Comparison of ENCODE assay signal across 15 cellular contexts in genomic region chr2:25955869-25956535, GRCh38. TPM values are rescaled to one million over a fixed set of nuclear protein-coding genes. Genes with fewer than 3 reads are reported as not detected.
DNase-seq lines count a peak whose midpoint lies in the region; ATAC-seq and TF ChIP-seq lines count a peak whose summit lies in the region.
"Had no signal": no experiment of that assay in that cellular context is flagged by ENCODE, and none has a peak within 500 bp of the region (broad histone marks: within the 10 kb centered on the region; RNA-seq: fewer than 3 reads in every experiment).

No MANE protein-coding gene starts in this region.

- H2AK5ac ChIP-seq in neuronal stem cell (ENCODE audit: low read depth, low read length), result no peak overlapping the region

- H3K9me3 ChIP-seq in DND-41 (ENCODE audit: insufficient read depth, low read length, severe bottlenecking) (no peaks in the 10 kb centered on the region), OCI-LY3 (ENCODE audit: insufficient read depth, low read length) (no peaks in the 10 kb centered on the region), neuronal stem cell (replicated peaks in 1 of 2; ENCODE audit: control insufficient read depth in 2 of 2, insufficient read depth in 1 of 2, low read depth in 1 of 2, low read length in 2 of 2) (no peaks in the 10 kb centered on the region)
- H3K9me3 ChIP-seq: heart left ventricle, Peyer's patch had no signal

- no CpG with 5 or more reads among the region's 7 CpGs for WGBS in neuronal stem cell (ENCODE audit: extremely low coverage in 2 of 2, insufficient read length in 2 of 2, insufficient replicate concordance in 1 of 2), 2 donors

- H3K4me3 ChIP-seq in DND-41 (ENCODE audit: low read depth in 1 of 2, low read length in 2 of 2) (no peak overlapping the region), GM12875 (ENCODE audit: low read depth, low read length) (no peak overlapping the region), OCI-LY3 (ENCODE audit: low read length) (no peak overlapping the region), neuronal stem cell (ENCODE audit: low read length in 2 of 2) (no peak overlapping the region)
- H3K4me3 ChIP-seq: heart left ventricle, Peyer's patch had no signal

- H3K4me1 Mint-ChIP-seq in endothelial cell (ENCODE audit: unreplicated experiment), result peaks cover 31% of the 10 kb centered on the region

- H3K27me3 ChIP-seq in DND-41 (ENCODE audit: insufficient read depth, low read length, poor library complexity), result no peaks in the 10 kb centered on the region
- peaks cover 3% of the 10 kb centered on the region; the same call in 1 of the 2 replicates for H3K27me3 ChIP-seq in OCI-LY3 (ENCODE audit: low read depth, low read length)
- no peaks in the 10 kb centered on the region for H3K27me3 ChIP-seq in neuronal stem cell (ENCODE audit: control insufficient read depth in 3 of 3, insufficient read depth in 3 of 3, low read depth in 1 of 3, low read length in 3 of 3)
- H3K27me3 ChIP-seq: heart left ventricle, Peyer's patch had no signal

- no peaks in the 10 kb centered on the region for H3K4me1 ChIP-seq in DND-41 (ENCODE audit: insufficient read depth, low read length)
- peaks cover 7% of the 10 kb centered on the region for H3K4me1 ChIP-seq in OCI-LY3 (ENCODE audit: low read length)
- H3K4me1 ChIP-seq in neuronal stem cell (ENCODE audit: control insufficient read depth in 2 of 2, insufficient read depth in 1 of 2, low read depth in 1 of 2, low read length in 2 of 2), result peaks cover 0 to 4% of the 10 kb centered on the region in 2 donors
- H3K4me1 ChIP-seq: Peyer's patch had no signal

- H3K27ac Mint-ChIP-seq in endothelial cell (ENCODE audit: unreplicated experiment), result peak overlapping the region; percentile 42
- H3K27ac Mint-ChIP-seq: CD4-positive, alpha-beta memory T cell had no signal

- peak; percentile 40 for TF ChIP-seq CTCF in DND-41 (IDR thresholded peaks at IDR 0.05; ENCODE audit: borderline replicate concordance, extremely low read depth, low read length, poor library complexity, severe bottlenecking)
- TF ChIP-seq CTCF in GM12875 (IDR thresholded peaks at IDR 0.05; ENCODE audit: borderline replicate concordance, insufficient read depth, low read depth, low read length), result peak; percentile 19; the same call in 1 of the 2 replicates
- peak; percentile 41 for TF ChIP-seq CTCF in OCI-LY3 (IDR thresholded peaks at IDR 0.05; ENCODE audit: low read depth, low read length)
- no peak for TF ChIP-seq CTCF in endothelial cell (IDR thresholded peaks at IDR 0.05; ENCODE audit: unreplicated experiment)

- no peaks in the 10 kb centered on the region for H3K79me2 ChIP-seq in DND-41 (ENCODE audit: insufficient read depth, low read length)
- H3K79me2 ChIP-seq in OCI-LY3 (ENCODE audit: low read length), result no peaks in the 10 kb centered on the region

- H2BK12ac ChIP-seq in neuronal stem cell (ENCODE audit: low read length), result no peak overlapping the region

- H3K9me3 Mint-ChIP-seq in endothelial cell (ENCODE audit: unreplicated experiment), result no peaks in the 10 kb centered on the region
- H3K9me3 Mint-ChIP-seq: brain; CD4-positive, alpha-beta memory T cell; naive thymus-derived CD4-positive, alpha-beta T cell had no signal

- no peak overlapping the region for H2BK15ac ChIP-seq in neuronal stem cell (ENCODE audit: low read length)

- peaks cover 9% of the 10 kb centered on the region for H3K27me3 Mint-ChIP-seq in endothelial cell (ENCODE audit: unreplicated experiment)
- H3K27me3 Mint-ChIP-seq: brain; CD4-positive, alpha-beta memory T cell; naive thymus-derived CD4-positive, alpha-beta T cell had no signal

- H3K23ac ChIP-seq in neuronal stem cell (ENCODE audit: low read depth, low read length, poor library complexity), result no peak overlapping the region

- H3K9ac ChIP-seq in DND-41 (ENCODE audit: low read depth, low read length) (no peak overlapping the region), OCI-LY3 (ENCODE audit: low read length) (no peak overlapping the region), neuronal stem cell (ENCODE audit: low read depth, low read length, poor library complexity) (no peak overlapping the region)

- DNase-seq in DND-41 (no peak), endothelial cell (ENCODE audit: low spot score) (no peak), NCI-H1694 (lab: John Stamatoyannopoulos, UW) (no peak), neuronal stem cell (ENCODE audit: low spot score) (no peak)
- DNase-seq in effector CD8-positive, alpha-beta T cell (lab: John Stamatoyannopoulos, UW), result no peak
- no peak for DNase-seq in stimulated activated CD4-positive, alpha-beta T cell treated with anti-CD3 and anti-CD28 coated beads, Interleukin-1b, Interleukin-23, amount 100 ng/mL, for 48 hours
- DNase-seq: activated CD4-positive, alpha-beta T cell treated with anti-CD3 and anti-CD28 coated beads, Interleukin-2, amount 50 U/mL, for 48 hours; CD4-positive, alpha-beta memory T cell; heart left ventricle; naive thymus-derived CD4-positive, alpha-beta T cell; Peyer's patch had no signal

- no peak overlapping the region for H3K14ac ChIP-seq in neuronal stem cell (ENCODE audit: low read length)

- H2BK120ac ChIP-seq in neuronal stem cell (ENCODE audit: low read depth, low read length), result no peak overlapping the region

- H3K4me3 Mint-ChIP-seq in endothelial cell (ENCODE audit: unreplicated experiment), result no peak overlapping the region
- H3K4me3 Mint-ChIP-seq: brain; CD4-positive, alpha-beta memory T cell; naive thymus-derived CD4-positive, alpha-beta T cell had no signal

- H3K36me3 ChIP-seq in DND-41 (ENCODE audit: insufficient read depth, low read length) (peaks cover 30% of the 10 kb centered on the region), OCI-LY3 (replicated peaks; ENCODE audit: low read depth, low read length) (no peaks in the 10 kb centered on the region), neuronal stem cell (replicated peaks in 1 of 2; ENCODE audit: control insufficient read depth in 2 of 2, insufficient read depth in 2 of 2, low read length in 2 of 2) (peaks cover 7 to 52% of the 10 kb centered on the region in 2 donors)
- H3K36me3 ChIP-seq: Peyer's patch had no signal

- peaks cover 3% of the 10 kb centered on the region for H3K79me1 ChIP-seq in neuronal stem cell (ENCODE audit: low read depth, low read length)

- H4K91ac ChIP-seq in neuronal stem cell (ENCODE audit: low read depth, low read length, poor library complexity), result no peak overlapping the region

- H4K20me1 ChIP-seq in DND-41 (ENCODE audit: insufficient read depth, low read length) (no peaks in the 10 kb centered on the region), OCI-LY3 (ENCODE audit: insufficient read depth, low read length) (no peaks in the 10 kb centered on the region)

- no peak for ATAC-seq in DND-41 (ENCODE audit: insufficient read depth, low read depth)
- ATAC-seq: heart left ventricle; naive thymus-derived CD4-positive, alpha-beta T cell; sciatic nerve had no signal

- H3K4me2 ChIP-seq in DND-41 (ENCODE audit: insufficient read depth, low read length) (no peak overlapping the region), OCI-LY3 (ENCODE audit: low read length) (no peak overlapping the region), neuronal stem cell (ENCODE audit: insufficient read depth, low read length, poor library complexity, severe bottlenecking) (no peak overlapping the region)

- H3K36me3 Mint-ChIP-seq in endothelial cell (ENCODE audit: low read depth, unreplicated experiment), result peaks cover 23% of the 10 kb centered on the region
- H3K36me3 Mint-ChIP-seq: CD4-positive, alpha-beta memory T cell; naive thymus-derived CD4-positive, alpha-beta T cell had no signal

- H2AFZ ChIP-seq in DND-41 (ENCODE audit: low read depth, low read length), result no peak overlapping the region
- no peak overlapping the region for H2AFZ ChIP-seq in OCI-LY3 (ENCODE audit: low read depth, low read length)
- H2AFZ ChIP-seq in neuronal stem cell (ENCODE audit: low read length), result no peak overlapping the region

- no peak overlapping the region for H4K8ac ChIP-seq in neuronal stem cell (ENCODE audit: low read depth, low read length)

- no peak overlapping the region for H3K4ac ChIP-seq in neuronal stem cell (ENCODE audit: low read length)

- no peak overlapping the region for H3K18ac ChIP-seq in neuronal stem cell (ENCODE audit: low read length)

- no peak overlapping the region for H2BK5ac ChIP-seq in neuronal stem cell (ENCODE audit: low read length)

- H3K27ac ChIP-seq in DND-41 (ENCODE audit: low read length) (no peak overlapping the region), OCI-LY3 (ENCODE audit: low read length) (no peak overlapping the region), neuronal stem cell (replicated peaks; ENCODE audit: low read length) (no peak overlapping the region)
- H3K27ac ChIP-seq: heart left ventricle, Peyer's patch had no signal

RNA-seq across cellular contexts. Expression of gene KIF3C, which starts 26.3 kb away (rescaled TPM):
- 78.1 TPM for total RNA-seq in endothelial cell (ENCODE audit: unreplicated experiment)
- 24.5 TPM for polyA plus RNA-seq in neuronal stem cell (2013, experiment 1 of 2)
- polyA plus RNA-seq in neuronal stem cell (2013, experiment 2 of 2), result 25.7 TPM
